ENCODE assay signal across 36 cellular contexts in genomic region chr6:122669418-122669817, GRCh38. TPM values are rescaled to one million over a fixed set of nuclear protein-coding genes. Genes with fewer than 3 reads are reported as not detected.
"Had no signal": no experiment of that assay in that cellular context is flagged by ENCODE, and none has a peak within 500 bp of the region (broad histone marks: within the 10 kb centered on the region; RNA-seq: fewer than 3 reads in every experiment).

No MANE protein-coding gene starts in this region.

- H3K36me3 ChIP-seq: MG63 had no signal

- H3K9me3 ChIP-seq: MG63 had no signal

- H3K4me3 ChIP-seq: MG63 had no signal

- H3K27me3 ChIP-seq: MG63 had no signal

- DNase-seq: Karpas-422, Kasumi-1, MG63, MM.1S, MV-4-11, NCI-H1048, NCI-H1092, NCI-H1092 treated with DMSO at 0.1 percent for 48 hours, NCI-H1105, NCI-H1105 treated with DMSO at 0.1 percent for 48 hours, NCI-H1417, NCI-H1417 treated with DMSO at 0.1 percent for 48 hours, NCI-H1436, NCI-H1436 treated with DMSO at 0.1 percent for 48 hours, NCI-H146, NCI-H1694 treated with DMSO at 0.1 percent for 48 hours, NCI-H187, NCI-H187 treated with DMSO at 0.1 percent for 48 hours, NCI-H1930, NCI-H2029, NCI-H2029 treated with DMSO at 0.1 percent for 48 hours, NCI-H2081, NCI-H2081 treated with DMSO at 0.1 percent for 48 hours, NCI-H2107, NCI-H2171, NCI-H2171 treated with DMSO at 0.1 percent for 48 hours, NCI-H2227 treated with DMSO at 0.1 percent for 48 hours, NCI-H226, NCI-H345, NCI-H446, NCI-H446 treated with DMSO at 0.1 percent for 48 hours, NCI-H510A, NCI-H510A treated with DMSO at 0.1 percent for 48 hours, NCI-H524, NCI-H524 treated with DMSO at 0.1 percent for 48 hours had no signal

RNA-seq across cellular contexts. Expression of gene PKIB, which starts 59.2 kb away (rescaled TPM):
- total RNA-seq: NCI-H460 had no signal
